Comparison of ENCODE assay signal across 1 cellular context in genomic region chr6:79084693-79085092, GRCh38.
TF ChIP-seq lines count a peak whose summit lies in the region.

No MANE protein-coding gene starts in this region.

TF ChIP-seq in K562, 482 proteins besides CTCF, POLR2A, EP300 and RAD21 (continued from another document):
- TF ChIP-seq, protein P1, sequence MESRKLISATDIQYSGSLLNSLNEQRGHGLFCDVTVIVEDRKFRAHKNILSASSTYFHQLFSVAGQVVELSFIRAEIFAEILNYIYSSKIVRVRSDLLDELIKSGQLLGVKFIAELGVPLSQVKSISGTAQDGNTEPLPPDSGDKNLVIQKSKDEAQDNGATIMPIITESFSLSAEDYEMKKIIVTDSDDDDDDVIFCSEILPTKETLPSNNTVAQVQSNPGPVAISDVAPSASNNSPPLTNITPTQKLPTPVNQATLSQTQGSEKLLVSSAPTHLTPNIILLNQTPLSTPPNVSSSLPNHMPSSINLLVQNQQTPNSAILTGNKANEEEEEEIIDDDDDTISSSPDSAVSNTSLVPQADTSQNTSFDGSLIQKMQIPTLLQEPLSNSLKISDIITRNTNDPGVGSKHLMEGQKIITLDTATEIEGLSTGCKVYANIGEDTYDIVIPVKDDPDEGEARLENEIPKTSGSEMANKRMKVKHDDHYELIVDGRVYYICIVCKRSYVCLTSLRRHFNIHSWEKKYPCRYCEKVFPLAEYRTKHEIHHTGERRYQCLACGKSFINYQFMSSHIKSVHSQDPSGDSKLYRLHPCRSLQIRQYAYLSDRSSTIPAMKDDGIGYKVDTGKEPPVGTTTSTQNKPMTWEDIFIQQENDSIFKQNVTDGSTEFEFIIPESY (CRISPR knock-in tag; IDR thresholded peaks at IDR 0.05) = no peak
- no peak for TF ChIP-seq CEBPG (CRISPR knock-in tag; IDR thresholded peaks at IDR 0.05)
- TF ChIP-seq CEBPG (tag; conservative IDR thresholded peaks at IDR 0.05 in 1 of 2, IDR thresholded peaks at IDR 0.05 in 1 of 2) = peak; percentile 17 to 47; a peak in 2 of 4 replicates
- TF ChIP-seq PCBP2 (IDR thresholded peaks at IDR 0.05; ENCODE audit: low read depth, low read length, poor library complexity, severe bottlenecking) = no peak
- peak; percentile 23; the same call in 1 of the 2 replicates for TF ChIP-seq TCF3 (CRISPR knock-in tag; IDR thresholded peaks at IDR 0.05)
- TF ChIP-seq CEBPB (tag; IDR thresholded peaks at IDR 0.05) = peak; percentile 75
- no peak for TF ChIP-seq KHSRP (IDR thresholded peaks at IDR 0.05)
- no peak for TF ChIP-seq ZNF217 (CRISPR knock-in tag; IDR thresholded peaks at IDR 0.05)
- peak; percentile 18; the same call in 1 of the 2 replicates for TF ChIP-seq STAT5A (IDR thresholded peaks at IDR 0.05; ENCODE audit: borderline replicate concordance, low read length)
- TF ChIP-seq, protein P2, sequence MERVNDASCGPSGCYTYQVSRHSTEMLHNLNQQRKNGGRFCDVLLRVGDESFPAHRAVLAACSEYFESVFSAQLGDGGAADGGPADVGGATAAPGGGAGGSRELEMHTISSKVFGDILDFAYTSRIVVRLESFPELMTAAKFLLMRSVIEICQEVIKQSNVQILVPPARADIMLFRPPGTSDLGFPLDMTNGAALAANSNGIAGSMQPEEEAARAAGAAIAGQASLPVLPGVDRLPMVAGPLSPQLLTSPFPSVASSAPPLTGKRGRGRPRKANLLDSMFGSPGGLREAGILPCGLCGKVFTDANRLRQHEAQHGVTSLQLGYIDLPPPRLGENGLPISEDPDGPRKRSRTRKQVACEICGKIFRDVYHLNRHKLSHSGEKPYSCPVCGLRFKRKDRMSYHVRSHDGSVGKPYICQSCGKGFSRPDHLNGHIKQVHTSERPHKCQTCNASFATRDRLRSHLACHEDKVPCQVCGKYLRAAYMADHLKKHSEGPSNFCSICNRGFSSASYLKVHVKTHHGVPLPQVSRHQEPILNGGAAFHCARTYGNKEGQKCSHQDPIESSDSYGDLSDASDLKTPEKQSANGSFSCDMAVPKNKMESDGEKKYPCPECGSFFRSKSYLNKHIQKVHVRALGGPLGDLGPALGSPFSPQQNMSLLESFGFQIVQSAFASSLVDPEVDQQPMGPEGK (CRISPR knock-in tag; IDR thresholded peaks at IDR 0.05; ENCODE audit: borderline replicate concordance) = no peak
- TF ChIP-seq ZNF274 (IDR thresholded peaks at IDR 0.05; ENCODE audit: borderline replicate concordance, low read depth, low read length) = no peak
